Comparison of ENCODE assay signal across 1 cellular context in genomic region chr12:55738113-55739024, GRCh38.
A peak's percentile ranks its signal among the peaks of the same experiment; 100 is the strongest.
TF ChIP-seq lines count a peak whose summit lies in the region.

No MANE protein-coding gene starts in this region.

TF ChIP-seq in SK-N-SH, 30 proteins besides CTCF, POLR2A, EP300 and RAD21 (continued from another document):
- TF ChIP-seq SIN3A (IDR thresholded peaks at IDR 0.05; ENCODE audit: borderline replicate concordance, low read depth, low read length), result 0 out of 2 replicates have a peak, but pooled peaks have one; percentile 13
- TF ChIP-seq USF1 (IDR thresholded peaks at IDR 0.05; ENCODE audit: borderline replicate concordance, low read depth), result no peak
- peak; percentile 75 for TF ChIP-seq SMC3 (IDR thresholded peaks at IDR 0.05; ENCODE audit: low read depth, low read length)
- peak; percentile 93 for TF ChIP-seq MXI1 (IDR thresholded peaks at IDR 0.05; ENCODE audit: low read depth, low read length)
- TF ChIP-seq EZH2phosphoT487 (IDR thresholded peaks at IDR 0.05; ENCODE audit: borderline replicate concordance, low read depth), result no peak
- peak; percentile 91 for TF ChIP-seq RFX5 (IDR thresholded peaks at IDR 0.05; ENCODE audit: low read length)
- TF ChIP-seq REST (IDR thresholded peaks at IDR 0.05; ENCODE audit: low read depth, low read length), result no peak
- no peak for TF ChIP-seq FOXJ3 (CRISPR knock-in tag; IDR thresholded peaks at IDR 0.05)
- TF ChIP-seq IRF3 (IDR thresholded peaks at IDR 0.05; ENCODE audit: low read depth, low read length), result no peak
- no peak for TF ChIP-seq ELF1 (IDR thresholded peaks at IDR 0.05)
- no peak for TF ChIP-seq FOXM1 (IDR thresholded peaks at IDR 0.05; ENCODE audit: low read depth)
- 0 out of 2 replicates have a peak, but pooled peaks have one; percentile 26 for TF ChIP-seq TAF1 (IDR thresholded peaks at IDR 0.05; ENCODE audit: borderline replicate concordance, low read depth, low read length)
